9 cellular contexts compared by ENCODE assay signal in the genomic region with DNA sequence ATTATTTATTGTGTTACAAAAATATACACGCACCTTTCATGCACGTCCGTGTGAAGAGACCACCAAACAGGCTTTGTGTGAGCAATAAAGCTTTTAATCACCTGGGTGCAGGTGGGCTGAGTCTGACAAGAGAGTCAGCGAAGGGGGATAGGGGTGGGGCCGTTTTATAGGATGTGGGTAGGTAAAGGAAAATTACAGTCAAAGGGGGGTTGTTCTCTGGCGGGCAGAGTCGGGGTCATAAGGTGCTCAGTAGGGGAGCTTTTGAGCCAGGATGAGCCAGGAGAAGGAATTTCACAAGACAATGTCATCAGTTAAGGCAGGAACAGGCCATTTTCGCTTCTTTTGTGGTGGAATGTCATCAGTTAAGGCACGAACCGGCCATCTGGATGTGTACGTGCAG. TPM values are rescaled to one million over a fixed set of nuclear protein-coding genes. Genes with fewer than 3 reads are reported as not detected.
A peak's percentile ranks its signal among the peaks of the same experiment; 100 is the strongest.
DNase-seq lines count a peak whose midpoint lies in the region; ATAC-seq, FAIRE-seq and TF ChIP-seq lines count a peak whose summit lies in the region.
"Not testable (repeated sequence)": the region's sequence is repeated elsewhere in the genome, so short reads cannot be mapped to it uniquely, and the experiment has no call there.
"Had no signal": no experiment of that assay in that cellular context is flagged by ENCODE, and none has a peak within 500 bp of the region (broad histone marks: within the 10 kb centered on the region; RNA-seq: fewer than 3 reads in every experiment).

No MANE protein-coding gene starts in this region.

- not testable (repeated sequence) for H4K20me1 ChIP-seq in SK-N-SH (ENCODE audit: insufficient read depth)

- CTCF ChIA-PET in HEK293 (lab: Yijun Ruan, JAX); SK-N-SH (lab: Yijun Ruan, JAX): not testable (repeated sequence)

- H3K36me3 Mint-ChIP-seq in CD14-positive monocyte (peaks cover 7 to 18% of the 10 kb centered on the region in 2 donors), glutamatergic neuron (ENCODE audit: unreplicated experiment) (peaks cover 16% of the 10 kb centered on the region), mesothelial cell of epicardium (peaks cover 14% of the 10 kb centered on the region)
- H3K36me3 Mint-ChIP-seq in activated T-cell treated with anti-CD3 and anti-CD28 coated beads, Interleukin-2, amount 50 U/mL, for 72 hours (ENCODE audit: insufficient read depth in 2 of 2), result peaks cover 39 to 54% of the 10 kb centered on the region in 2 donors

- not testable (repeated sequence) for ATAC-seq in activated T-cell treated with anti-CD3 and anti-CD28 coated beads, Interleukin-2, amount 50 U/mL, for 72 hours (replicated peaks in 1 of 2)

- H3K27me3 ChIP-seq in SK-N-SH (ENCODE audit: insufficient read depth) (peaks cover 31% of the 10 kb centered on the region), spleen (replicated peaks in 1 of 7) (peaks cover 0 to 24% (median 0%) of the 10 kb centered on the region in 7 donors)
- H3K27me3 ChIP-seq in bronchial epithelial cell (ENCODE audit: control insufficient read depth, insufficient read depth, low read length), result not testable (repeated sequence)

- not testable (repeated sequence) for H3K36me3 ChIP-seq in HEK293 (ENCODE audit: control insufficient read depth in 2 of 2, insufficient read depth in 1 of 2, low read length in 2 of 2); SK-N-SH (replicated peaks in 1 of 2; ENCODE audit: control insufficient read depth in 1 of 2, insufficient read depth in 2 of 2, low read length in 1 of 2); bronchial epithelial cell (ENCODE audit: control insufficient read depth, insufficient read depth, low read length); spleen

- H3K4me3 Mint-ChIP-seq in CD14-positive monocyte (peak overlapping the region; percentile 11 to 57), glutamatergic neuron (ENCODE audit: unreplicated experiment) (peak overlapping the region; percentile 35), mesothelial cell of epicardium (peak overlapping the region; percentile 91)
- peak overlapping the region; percentile 25 to 52 for H3K4me3 Mint-ChIP-seq in activated T-cell treated with anti-CD3 and anti-CD28 coated beads, Interleukin-2, amount 50 U/mL, for 72 hours

- H3K4me3 ChIP-seq in HEK293 (ENCODE audit: low read depth, low read length), result peak overlapping the region; percentile 61
- peak overlapping the region; percentile 55 to 79; a peak in 2 of 4 replicates for H3K4me3 ChIP-seq in SK-N-SH (ENCODE audit: low read depth in 2 of 2, low read length in 1 of 2)
- peak overlapping the region; percentile 31 for H3K4me3 ChIP-seq in bronchial epithelial cell (ENCODE audit: low read depth, low read length)
- peak overlapping the region; percentile 2 to 56 (median 35) for H3K4me3 ChIP-seq in spleen

- 23% methylated on average over 11 of the region's 11 CpGs for WGBS in SK-N-SH (ENCODE audit: low lambda C conversion rate)
- 71 to 89% (median 84%) methylated on average over 11 of the region's 11 CpGs for WGBS in spleen, 5 donors

- H3F3A ChIP-seq in SK-N-SH (replicated peaks; ENCODE audit: insufficient read depth), result not testable (repeated sequence)

- not testable (repeated sequence) for TF ChIP-seq POLR2A in spleen (IDR thresholded peaks at IDR 0.05)

- peaks cover 16% of the 10 kb centered on the region; the same call in 1 of the 2 replicates for H3K79me2 ChIP-seq in SK-N-SH (ENCODE audit: insufficient read depth)

- not testable (repeated sequence) for TF ChIP-seq RAD21 in SK-N-SH (IDR thresholded peaks at IDR 0.05; ENCODE audit: low read length)

- peaks cover 20 to 44% (median 27%) of the 10 kb centered on the region in 7 donors for H3K9me3 Mint-ChIP-seq in CD14-positive monocyte
- peaks cover 27 to 31% of the 10 kb centered on the region in 2 donors for H3K9me3 Mint-ChIP-seq in activated T-cell treated with anti-CD3 and anti-CD28 coated beads, Interleukin-2, amount 50 U/mL, for 72 hours
- H3K9me3 Mint-ChIP-seq in glutamatergic neuron (ENCODE audit: unreplicated experiment), result peaks cover 10% of the 10 kb centered on the region
- H3K9me3 Mint-ChIP-seq in mesothelial cell of epicardium, result not testable (repeated sequence)

- FAIRE-seq in bronchial epithelial cell (lab: Jason Lieb, UNC), result not testable (repeated sequence)

- TF ChIP-seq CTCF in CD14-positive monocyte (IDR thresholded peaks at IDR 0.05); HEK293 (tag by site-specific recombination; IDR thresholded peaks at IDR 0.05); SK-N-SH (IDR thresholded peaks at IDR 0.05); bronchial epithelial cell (IDR thresholded peaks at IDR 0.05; ENCODE audit: insufficient read depth, low read length, severe bottlenecking); glutamatergic neuron (IDR thresholded peaks at IDR 0.05; ENCODE audit: partially characterized antibody, unreplicated experiment); mesothelial cell of epicardium (IDR thresholded peaks at IDR 0.05; ENCODE audit: unreplicated experiment); spleen (IDR thresholded peaks at IDR 0.05 in 8 of 11, conservative IDR thresholded peaks at IDR 0.05 in 3 of 11): not testable (repeated sequence)

- peak overlapping the region; percentile 71; the same call in 1 of the 2 replicates for H3K4me2 ChIP-seq in SK-N-SH

- H3K9me3 ChIP-seq in HEK293 (ENCODE audit: control insufficient read depth, insufficient read depth, low read depth, low read length); SK-N-SH: not testable (repeated sequence)
- H3K9me3 ChIP-seq in spleen, result peaks cover 0 to 45% (median 17%) of the 10 kb centered on the region in 8 donors

- not testable (repeated sequence) for H3K9me2 ChIP-seq in SK-N-SH

- H3K4me1 Mint-ChIP-seq in CD14-positive monocyte, result peaks cover 30% of the 10 kb centered on the region
- peaks cover 17% of the 10 kb centered on the region for H3K4me1 Mint-ChIP-seq in activated T-cell treated with anti-CD3 and anti-CD28 coated beads, Interleukin-2, amount 50 U/mL, for 72 hours (ENCODE audit: low read depth)
- not testable (repeated sequence) for H3K4me1 Mint-ChIP-seq in glutamatergic neuron (ENCODE audit: low read depth, unreplicated experiment)
- H3K4me1 Mint-ChIP-seq in mesothelial cell of epicardium, result peaks cover 23% of the 10 kb centered on the region

- POLR2A ChIA-PET in HEK293 (lab: Yijun Ruan, JAX); SK-N-SH (lab: Yijun Ruan, JAX): not testable (repeated sequence)

- H3K27ac Mint-ChIP-seq in CD14-positive monocyte, result peak overlapping the region in 5 of 7 donors; percentile 46 to 75 (median 66)
- H3K27ac Mint-ChIP-seq in activated T-cell treated with anti-CD3 and anti-CD28 coated beads, Interleukin-2, amount 50 U/mL, for 72 hours; glutamatergic neuron (ENCODE audit: unreplicated experiment); mesothelial cell of epicardium: not testable (repeated sequence)

- H3K4me1 ChIP-seq in HEK293 (ENCODE audit: control insufficient read depth, insufficient read depth, low read length); SK-N-SH (ENCODE audit: control insufficient read depth in 1 of 2, insufficient read depth in 2 of 2, low read depth in 1 of 2, low read length in 1 of 2): not testable (repeated sequence)
- H3K4me1 ChIP-seq in spleen, result peaks cover 0 to 21% (median 6%) of the 10 kb centered on the region in 6 donors

- H3K27me3 Mint-ChIP-seq in CD14-positive monocyte (ENCODE audit: low read depth in 3 of 3) (peaks cover 17 to 30% (median 21%) of the 10 kb centered on the region in 3 donors), mesothelial cell of epicardium (ENCODE audit: low read depth) (peaks cover 72% of the 10 kb centered on the region)
- H3K27me3 Mint-ChIP-seq in activated T-cell treated with anti-CD3 and anti-CD28 coated beads, Interleukin-2, amount 50 U/mL, for 72 hours (ENCODE audit: low read depth); glutamatergic neuron (ENCODE audit: unreplicated experiment): not testable (repeated sequence)

- not testable (repeated sequence) for DNase-seq in CD14-positive monocyte (ENCODE audit: low spot score); SK-N-SH; activated T-cell treated with anti-CD3 and anti-CD28 coated beads, Interleukin-2, amount 50 U/mL, for 72 hours; bronchial epithelial cell (ENCODE audit: low read depth); glutamatergic neuron; mesothelial cell of epicardium (ENCODE audit: low spot score in 2 of 2, unreplicated experiment in 2 of 2); spleen

- not testable (repeated sequence) for H3K9ac ChIP-seq in SK-N-SH

- intact Hi-C loops in CD14-positive monocyte (cut with micrococcal nuclease); spleen (cut with DNase I; ENCODE audit: low total_unique reads): not testable (repeated sequence)

- H3K27ac ChIP-seq in HEK293 (ENCODE audit: extremely low read depth, low read depth, low read length); SK-N-SH (ENCODE audit: low read depth in 2 of 2, low read length in 1 of 2): not testable (repeated sequence)
- peak overlapping the region in 5 of 8 donors; percentile 65 to 84 (median 81) for H3K27ac ChIP-seq in spleen

- TF ChIP-seq EP300 in SK-N-SH (IDR thresholded peaks at IDR 0.05; ENCODE audit: borderline replicate concordance in 1 of 2, low read depth in 1 of 2, low read length in 1 of 2), result not testable (repeated sequence)

- H2AFZ ChIP-seq in SK-N-SH (ENCODE audit: low read depth), result not testable (repeated sequence)

RNA-seq across cellular contexts. Expression of gene GP6, which starts 31.3 kb away (rescaled TPM):
- polyA plus RNA-seq in CD14-positive monocyte (1 to 10 TPM in 1 of 2 donors, under 1 TPM in 1; 0.14 to 1.1 TPM), SK-N-SH (2012; rRNA removed) (0.12 and 0.24 TPM in 2 replicates), spleen (under 1 TPM; 0.09 to 0.41 (median 0.35) TPM)
- 0.05 and 0.07 TPM in 2 replicates for polyA plus RNA-seq in SK-N-SH (2012; cell fraction: cytosol; rRNA removed)
- polyA plus RNA-seq in SK-N-SH (2012; cell fraction: nucleus; rRNA removed), result 0.55 and 1.4 TPM in 2 replicates
- under 1 TPM; 0.24 to 0.39 TPM for total RNA-seq in activated T-cell treated with anti-CD3 and anti-CD28 coated beads, Interleukin-2, amount 50 U/mL, for 72 hours
- total RNA-seq in bronchial epithelial cell (not detected in 2 replicates), glutamatergic neuron (ENCODE audit: unreplicated experiment) (0.42 TPM), mesothelial cell of epicardium (0.78 to 1.4 TPM (median 1.4 TPM) in 3 replicates), spleen (1 to 10 TPM; 1.3 to 3.8 (median 1.7) TPM)

RNA-seq across cellular contexts. Expression of gene NLRP2, which starts 40.6 kb away (rescaled TPM):
- polyA plus RNA-seq in CD14-positive monocyte, result under 1 TPM; 0.24 to 0.61 TPM
- 0.08 and 0.15 TPM in 2 replicates for polyA plus RNA-seq in SK-N-SH (2012; rRNA removed)
- 0.05 and 0.26 TPM in 2 replicates for polyA plus RNA-seq in SK-N-SH (2012; cell fraction: cytosol; rRNA removed)
- polyA plus RNA-seq in SK-N-SH (2012; cell fraction: nucleus; rRNA removed), result 0.19 and 0.23 TPM in 2 replicates
- total RNA-seq in activated T-cell treated with anti-CD3 and anti-CD28 coated beads, Interleukin-2, amount 50 U/mL, for 72 hours, result 1 to 10 TPM; 6.6 to 9.9 TPM
- 9.0 and 36.7 TPM in 2 replicates for total RNA-seq in bronchial epithelial cell
- total RNA-seq in glutamatergic neuron (ENCODE audit: unreplicated experiment), result 34.2 TPM
- 54.1 to 56.8 TPM (median 56.2 TPM) in 3 replicates for total RNA-seq in mesothelial cell of epicardium
- total RNA-seq in spleen, result 10 to 100 TPM in 2 of 7 donors, 1 to 10 TPM in 5; 5.1 to 21.2 (median 7.6) TPM
- polyA plus RNA-seq in spleen, result 10 to 100 TPM in 1 of 3 donors, 1 to 10 TPM in 2; 2.0 to 16.1 (median 3.8) TPM

RNA-seq across cellular contexts. Expression of gene RDH13, which starts 56.2 kb away (rescaled TPM):
- 1 to 10 TPM; 1.6 to 2.3 TPM for polyA plus RNA-seq in CD14-positive monocyte
- polyA plus RNA-seq in SK-N-SH (2012; rRNA removed), result 8.9 and 9.6 TPM in 2 replicates
- polyA plus RNA-seq in SK-N-SH (2012; cell fraction: cytosol; rRNA removed), result 3.9 and 5.9 TPM in 2 replicates
- 26.8 TPM in 2 replicates for polyA plus RNA-seq in SK-N-SH (2012; cell fraction: nucleus; rRNA removed)
- 10 to 100 TPM; 11.5 to 13.8 TPM for total RNA-seq in activated T-cell treated with anti-CD3 and anti-CD28 coated beads, Interleukin-2, amount 50 U/mL, for 72 hours
- total RNA-seq in bronchial epithelial cell, result 23.7 and 37.0 TPM in 2 replicates
- 17.9 TPM for total RNA-seq in glutamatergic neuron (ENCODE audit: unreplicated experiment)
- 81.0 to 88.6 TPM (median 85.7 TPM) in 3 replicates for total RNA-seq in mesothelial cell of epicardium
- 10 to 100 TPM; 15.3 to 31.5 (median 17.9) TPM for total RNA-seq in spleen
- 10 to 100 TPM in 1 of 3 donors, 1 to 10 TPM in 2; 4.6 to 13.5 (median 7.6) TPM for polyA plus RNA-seq in spleen

RNA-seq across cellular contexts. Expression of gene NLRP7, which starts 59.5 kb away (rescaled TPM):
- polyA plus RNA-seq in CD14-positive monocyte, result not detected
- not detected in 2 replicates for polyA plus RNA-seq in SK-N-SH (2012; rRNA removed)
- polyA plus RNA-seq in SK-N-SH (2012; cell fraction: cytosol; rRNA removed), result not detected in 2 replicates
- polyA plus RNA-seq in SK-N-SH (2012; cell fraction: nucleus; rRNA removed), result not detected in 2 replicates
- total RNA-seq in activated T-cell treated with anti-CD3 and anti-CD28 coated beads, Interleukin-2, amount 50 U/mL, for 72 hours, result not detected
- 0.13 TPM in 1 of 2 replicates, not detected in the other for total RNA-seq in bronchial epithelial cell
- total RNA-seq in glutamatergic neuron (ENCODE audit: unreplicated experiment), result not detected
- 0.07 to 0.09 TPM in 2 of 3 replicates, not detected in the other for total RNA-seq in mesothelial cell of epicardium
- total RNA-seq in spleen, result 1 to 10 TPM in 1 of 7 donors, under 1 TPM in 6; 0.09 to 1.3 (median 0.36) TPM
- under 1 TPM; 0.09 to 0.11 (median 0.10) TPM for polyA plus RNA-seq in spleen
- total RNA-seq: lung had no signal

Comparison
In these comparisons a context has a peak if more than half of its experiments do, and no peak if none do; other contexts are left out.
1. H3K4me3 Mint-ChIP-seq: peak in every context shown above with its lines; median percentile 91 in mesothelial cell of epicardium; 38 in activated T-cell treated with anti-CD3 and anti-CD28 coated beads, Interleukin-2, amount 50 U/mL, for 72 hours; 35 in glutamatergic neuron; 34 in CD14-positive monocyte.